12 cellular contexts compared by ENCODE assay signal in the genomic region with DNA sequence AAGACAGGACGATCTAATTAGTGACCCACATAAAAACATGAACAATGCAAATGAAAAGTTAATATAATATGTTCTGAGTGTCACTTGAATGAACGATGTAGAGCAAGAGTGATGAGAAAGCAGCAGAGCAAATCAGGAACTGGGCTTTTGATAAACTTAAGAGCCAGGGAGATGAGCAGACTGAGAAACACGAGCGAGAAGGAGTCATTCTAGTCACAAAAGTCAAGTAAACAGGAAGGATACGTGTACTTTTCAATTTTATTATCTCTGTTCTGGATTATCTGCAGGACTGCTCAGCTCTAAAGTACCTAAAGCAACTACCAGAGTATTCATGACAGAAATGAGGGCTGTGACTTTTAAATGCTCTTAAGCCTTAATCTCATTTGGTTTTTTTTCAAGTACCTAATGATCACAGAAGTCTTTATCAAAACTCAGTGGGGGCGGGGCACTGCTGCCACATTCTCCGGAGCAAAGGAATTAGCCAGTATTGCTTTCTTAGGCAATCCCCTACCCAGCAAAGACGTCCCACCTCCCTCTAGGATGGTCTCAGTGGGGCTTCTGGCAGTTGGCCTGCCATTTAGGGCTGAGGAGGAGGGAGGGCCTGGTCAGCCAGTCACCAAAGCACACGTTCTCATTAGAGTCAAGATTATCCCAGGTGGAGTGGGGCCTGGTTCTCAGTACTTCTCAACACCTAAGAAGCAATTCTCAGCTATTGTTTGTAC. TPM values are rescaled to one million over a fixed set of nuclear protein-coding genes. Genes with fewer than 3 reads are reported as not detected.
A peak's percentile ranks its signal among the peaks of the same experiment; 100 is the strongest.
DNase-seq lines count a peak whose midpoint lies in the region; ATAC-seq, FAIRE-seq and TF ChIP-seq lines count a peak whose summit lies in the region.
"Had no signal": no experiment of that assay in that cellular context is flagged by ENCODE, and none has a peak within 500 bp of the region (broad histone marks: within the 10 kb centered on the region; RNA-seq: fewer than 3 reads in every experiment).

No MANE protein-coding gene starts in this region.

- POLR2A ChIA-PET in WTC11 (lab: Charles Lee) (interaction anchor here (0.6 kb wide), 2 partner anchors 166 to 431 kb away, joined by 3 to 8 read pairs; no protein-coding TSS in a partner anchor), HepG2 (lab: Yijun Ruan, JAX) (interaction anchor here (1.2 kb wide), 1 partner anchor 17 kb away, joined by 3 read pairs; no protein-coding TSS in a partner anchor)

- H2AFZ ChIP-seq in HepG2 (ENCODE audit: low read length): no peak overlapping the region

- no peaks in the 10 kb centered on the region for H3K27me3 Mint-ChIP-seq in activated T-cell treated with anti-CD3 and anti-CD28 coated beads, Interleukin-2, amount 50 U/mL, for 4 hours (ENCODE audit: low read depth)
- H3K27me3 Mint-ChIP-seq in WTC11 (ENCODE audit: low read depth) (no peaks in the 10 kb centered on the region; the same call in 1 of the 2 replicates), type B pancreatic cell (no peaks in the 10 kb centered on the region)

- peaks cover 54% of the 10 kb centered on the region for H3K4me1 Mint-ChIP-seq in activated T-cell treated with anti-CD3 and anti-CD28 coated beads, Interleukin-2, amount 50 U/mL, for 4 hours (ENCODE audit: low read depth)
- H3K4me1 Mint-ChIP-seq in WTC11: peaks cover 33% of the 10 kb centered on the region
- peaks cover 23% of the 10 kb centered on the region for H3K4me1 Mint-ChIP-seq in type B pancreatic cell (ENCODE audit: unreplicated experiment)

- peak overlapping the region; percentile 37 for H3K27ac ChIP-seq in HepG2 (ENCODE audit: extremely low read length, insufficient read depth, low read length)
- H3K27ac ChIP-seq in upper lobe of right lung: no peak overlapping the region
- H3K27ac ChIP-seq: ovary, SK-N-MC had no signal

- H3K27me3 ChIP-seq in HepG2 (ENCODE audit: control insufficient read depth in 1 of 2, insufficient read depth in 2 of 2, low read length in 2 of 2): no peaks in the 10 kb centered on the region
- H3K27me3 ChIP-seq in upper lobe of right lung: no peaks in the 10 kb centered on the region
- H3K27me3 ChIP-seq: ovary had no signal

- no TSS peak for BruUV-seq in HepG2 (replicated peaks; lab: Mats Ljungman, UMichigan)

- peak overlapping the region; percentile 55; the same call in 1 of the 2 replicates for H3K27ac Mint-ChIP-seq in WTC11
- no peak overlapping the region for H3K27ac Mint-ChIP-seq in type B pancreatic cell

- intact Hi-C loops in HepG2 (cut with micrococcal nuclease; ENCODE audit: unreplicated experiment): no loop called here
- intact Hi-C loops in upper lobe of right lung (cut with DNase I): no loop called here

- TF ChIP-seq RAD21 in HepG2 (CRISPR knock-in tag; IDR thresholded peaks at IDR 0.05): no peak

- H3K36me3 Mint-ChIP-seq in activated T-cell treated with anti-CD3 and anti-CD28 coated beads, Interleukin-2, amount 50 U/mL, for 4 hours (ENCODE audit: insufficient read depth): peaks cover 8% of the 10 kb centered on the region
- H3K36me3 Mint-ChIP-seq in WTC11 (no peaks in the 10 kb centered on the region), type B pancreatic cell (peaks cover 24% of the 10 kb centered on the region)

- no peaks in the 10 kb centered on the region for H3K9me3 Mint-ChIP-seq in activated T-cell treated with anti-CD3 and anti-CD28 coated beads, Interleukin-2, amount 50 U/mL, for 4 hours
- H3K9me3 Mint-ChIP-seq in WTC11 (no peaks in the 10 kb centered on the region), type B pancreatic cell (no peaks in the 10 kb centered on the region)

- peak overlapping the region; percentile 6 to 99 (median 13); a peak in 4 of 6 replicates for H3K4me3 ChIP-seq in HepG2 (replicated peaks in 1 of 3; ENCODE audit: insufficient read depth in 1 of 3, low read depth in 2 of 3, low read length in 3 of 3)
- H3K4me3 ChIP-seq in upper lobe of right lung: no peak overlapping the region
- H3K4me3 ChIP-seq: ovary, SK-N-MC had no signal

- no peak for TF ChIP-seq EP300 in HepG2 (IDR thresholded peaks at IDR 0.05; ENCODE audit: low read depth in 2 of 2, low read length in 2 of 2)
- no peak for TF ChIP-seq EP300 in HepG2 (CRISPR knock-in tag; IDR thresholded peaks at IDR 0.05; ENCODE audit: borderline replicate concordance)

- peaks cover 100% of the 10 kb centered on the region for H4K20me1 ChIP-seq in HepG2 (ENCODE audit: insufficient read depth, low read length)

- no peak for DNase-seq in activated T-cell treated with anti-CD3 and anti-CD28 coated beads, Interleukin-2, amount 50 U/mL, for 4 hours
- DNase-seq in activated T-cell treated with anti-CD3 and anti-CD28 coated beads, Interleukin-2, amount 50 U/mL, for 1 hour: no peak
- DNase-seq in WTC11 (ENCODE audit: low spot score) (peak; percentile 47), HepG2 (ENCODE audit: low spot score) (no peak), type B pancreatic cell (ENCODE audit: extremely low spot score, unreplicated experiment) (no peak), upper lobe of right lung (no peak), NCI-H446 treated with DMSO at 0.1 percent for 48 hours (lab: John Stamatoyannopoulos, UW) (no peak)
- DNase-seq: HCEC 1CT, ovary had no signal

- peak overlapping the region; percentile 96 for H3K4me2 ChIP-seq in HepG2 (ENCODE audit: low read depth, low read length)

- peaks cover 96% of the 10 kb centered on the region for H3K4me1 ChIP-seq in HepG2 (ENCODE audit: insufficient read depth, low read length)
- peaks cover 43% of the 10 kb centered on the region for H3K4me1 ChIP-seq in upper lobe of right lung

- 0 out of 2 replicates have a peak overlapping the region, but pooled peaks have one; percentile 6 for H3K9ac ChIP-seq in HepG2 (ENCODE audit: insufficient read depth, low read depth, low read length)

- no peak for FAIRE-seq in HepG2 (lab: Jason Lieb, UNC)
- FAIRE-seq: G401.6 had no signal

- WGBS in HepG2 (ENCODE audit: low lambda C conversion rate): 66% methylated on average over 9 of the region's 9 CpGs

- H3K79me2 ChIP-seq in HepG2 (ENCODE audit: insufficient read depth, low read length): peaks cover 100% of the 10 kb centered on the region

- no peaks in the 10 kb centered on the region for H3K9me3 ChIP-seq in HepG2 (ENCODE audit: low read length)
- no peaks in the 10 kb centered on the region for H3K9me3 ChIP-seq in upper lobe of right lung
- H3K9me3 ChIP-seq: ovary had no signal

- ATAC-seq in activated T-cell treated with anti-CD3 and anti-CD28 coated beads, Interleukin-2, amount 50 U/mL, for 4 hours: peak; percentile 19 to 32
- ATAC-seq in WTC11 (peak; percentile 93), HepG2 (no peak), HG02981 (IDR thresholded peaks at IDR 0.05; ENCODE audit: unreplicated experiment) (no peak), upper lobe of right lung (no peak)

- no peak overlapping the region for H3K4me3 Mint-ChIP-seq in activated T-cell treated with anti-CD3 and anti-CD28 coated beads, Interleukin-2, amount 50 U/mL, for 4 hours
- H3K4me3 Mint-ChIP-seq in WTC11 (no peak overlapping the region), type B pancreatic cell (peak overlapping the region; percentile 30)

- peak in 1 of 2 experiments; percentile 22; a peak in 1 of 4 replicates for TF ChIP-seq POLR2A in HepG2 (IDR thresholded peaks at IDR 0.05; ENCODE audit: insufficient read depth in 1 of 2, low read depth in 2 of 2, low read length in 2 of 2)

- no peak for TF ChIP-seq CTCF in WTC11 (IDR thresholded peaks at IDR 0.05)
- no peak for TF ChIP-seq CTCF in HepG2 (CRISPR knock-in tag; IDR thresholded peaks at IDR 0.05)
- no peak for TF ChIP-seq CTCF in type B pancreatic cell (conservative IDR thresholded peaks at IDR 0.05)
- TF ChIP-seq CTCF in upper lobe of right lung (IDR thresholded peaks at IDR 0.05): no peak

- in situ Hi-C loops in HepG2 (cut with HindIII; ENCODE audit: extremely low pct_ligation_motif_present, low pct_unique_long_range_greater_than_20kb): no loop called here

- H3K36me3 ChIP-seq in HepG2 (replicated peaks in 1 of 2; ENCODE audit: control insufficient read depth in 1 of 2, insufficient read depth in 2 of 2, low read length in 2 of 2) (peaks cover 12 to 78% of the 10 kb centered on the region in 2 experiments), upper lobe of right lung (no peaks in the 10 kb centered on the region)
- H3K36me3 ChIP-seq: ovary had no signal

- CTCF ChIA-PET in WTC11 (lab: Charles Lee) (no interaction called here), HepG2 (lab: Yijun Ruan, JAX; ENCODE audit: low intra/inter-chr PET ratio, low total read pairs) (no interaction called here)

TF ChIP-seq in HepG2, 621 proteins besides CTCF, POLR2A, EP300 and RAD21 (continues in another document):
- TF ChIP-seq FOXA3 (CRISPR knock-in tag; IDR thresholded peaks at IDR 0.05) (no peak), ZNF207 (IDR thresholded peaks at IDR 0.05; ENCODE audit: borderline replicate concordance) (no peak), MEF2D (CRISPR knock-in tag; IDR thresholded peaks at IDR 0.05) (0 out of 2 replicates have a peak, but pooled peaks have one; percentile 37)

RNA-seq across cellular contexts. Expression of gene MAN1A1, which starts 8.6 kb away (rescaled TPM):
- 10 to 100 TPM; 28.5 to 33.6 (median 31.2) TPM for total RNA-seq in activated T-cell treated with anti-CD3 and anti-CD28 coated beads, Interleukin-2, amount 50 U/mL, for 4 hours
- total RNA-seq in WTC11 (2021) (6.8 to 6.9 TPM (median 6.8 TPM) in 3 replicates), HepG2 (2016; rRNA removed; fragmentation: Illumina TruSeq; extraction: Trizol) (98.7 and 156 TPM in 2 replicates), type B pancreatic cell (ENCODE audit: low replicate concordance) (52.2 and 74.2 TPM in 2 replicates), upper lobe of right lung (74.0 TPM)
- total RNA-seq in HepG2 (2016; cell fraction: cytosol; rRNA removed; fragmentation: Illumina TruSeq; extraction: Trizol; ENCODE audit: low read depth): 8.0 and 9.3 TPM in 2 replicates
- 92.1 and 154 TPM in 2 replicates for total RNA-seq in HepG2 (2016; cell fraction: insoluble cytoplasmic fraction; rRNA removed; fragmentation: Illumina TruSeq; extraction: Trizol)
- total RNA-seq in HepG2 (2016; cell fraction: membrane; rRNA removed; fragmentation: Illumina TruSeq; extraction: Trizol): 35.4 and 40.1 TPM in 2 replicates
- 183 and 203 TPM in 2 replicates for total RNA-seq in HepG2 (2016; cell fraction: nucleus; rRNA removed; fragmentation: Illumina TruSeq; extraction: Trizol)
- polyA plus RNA-seq in HepG2 (2011; rRNA removed): 192 and 236 TPM in 2 replicates
- 99.8 and 148 TPM in 2 replicates for polyA plus RNA-seq in HepG2 (2011; cell fraction: cytosol; rRNA removed)
- polyA plus RNA-seq in HepG2 (2011; cell fraction: nucleus; rRNA removed): 62.7 and 77.6 TPM in 2 replicates
- 214 and 224 TPM in 2 replicates for polyA plus RNA-seq in HepG2 (2012)
- polyA plus RNA-seq in HepG2 (2016; cell fraction: cytosol; fragmentation: Illumina TruSeq; extraction: Trizol; ENCODE audit: low read depth): 6.6 and 6.7 TPM in 2 replicates
- polyA plus RNA-seq in HepG2 (2016; cell fraction: insoluble cytoplasmic fraction; fragmentation: Illumina TruSeq; extraction: Trizol; ENCODE audit: low read depth): 106 and 111 TPM in 2 replicates
- polyA plus RNA-seq in HepG2 (2016; cell fraction: membrane; fragmentation: Illumina TruSeq; extraction: Trizol; ENCODE audit: low read depth): 19.3 and 22.4 TPM in 2 replicates
- 218 and 229 TPM in 2 replicates for polyA plus RNA-seq in HepG2 (2016; cell fraction: nucleus; fragmentation: Illumina TruSeq; extraction: Trizol; ENCODE audit: insufficient read depth, low read depth)
- polyA minus RNA-seq in HepG2 (2011; rRNA and poly(A)+ RNA removed; ENCODE audit: low replicate concordance): 0.70 and 113 TPM in 2 replicates
- polyA minus RNA-seq in HepG2 (2011; cell fraction: cytosol; rRNA and poly(A)+ RNA removed): 203 TPM in 2 replicates
- polyA minus RNA-seq in HepG2 (2011; cell fraction: nucleus; rRNA and poly(A)+ RNA removed): 222 and 223 TPM in 2 replicates

Comparison
In these comparisons a context has a peak if more than half of its experiments do, and no peak if none do; other contexts are left out.
1. ATAC-seq: peak in activated T-cell treated with anti-CD3 and anti-CD28 coated beads, Interleukin-2, amount 50 U/mL, for 4 hours (2 of 2) and WTC11 (single experiment); none in HepG2 (single experiment), HG02981 (single experiment) and upper lobe of right lung (single experiment).